In the genomic region with DNA sequence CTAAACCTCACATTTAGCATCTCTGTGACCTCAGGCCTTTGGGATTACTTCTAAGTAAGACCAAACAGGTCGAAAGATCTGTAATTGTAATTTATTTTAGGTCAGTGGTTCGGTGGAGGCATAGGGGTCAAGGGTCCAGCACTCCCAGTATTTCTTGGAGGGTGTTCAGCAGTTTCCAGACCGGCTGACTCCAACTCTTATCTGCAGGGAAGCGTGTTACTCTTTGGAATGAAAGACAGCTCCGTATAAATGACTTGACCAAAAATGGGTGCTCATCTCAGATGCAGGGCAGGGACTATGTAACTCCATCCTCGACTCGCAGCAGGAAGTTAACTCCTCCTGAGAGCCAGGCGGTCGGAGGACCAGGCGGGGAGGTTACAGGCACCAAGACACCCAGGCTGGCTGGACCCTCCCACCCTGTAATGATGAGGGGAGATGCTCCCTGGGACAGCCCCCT, we compare ENCODE assay signal across 8 cellular contexts. TPM values are rescaled to one million over a fixed set of nuclear protein-coding genes. Genes with fewer than 3 reads are reported as not detected.
A peak's percentile ranks its signal among the peaks of the same experiment; 100 is the strongest.
DNase-seq lines count a peak whose midpoint lies in the region; ATAC-seq lines count a peak whose summit lies in the region.

No MANE protein-coding gene starts in this region.

- H3K4me3 ChIP-seq in iPS-18a (ENCODE audit: low read length) = peak overlapping the region; percentile 95

- H3K9me3 ChIP-seq in iPS-18a (ENCODE audit: control insufficient read depth, low read depth, low read length) = no peaks in the 10 kb centered on the region

- POLR2A ChIA-PET in activated CD4-positive, alpha-beta memory T cell treated with anti-CD3 and anti-CD28 coated beads for 36 hours (lab: Charles Lee) = no interaction called here

- H3K4me1 Mint-ChIP-seq in activated CD4-positive, alpha-beta memory T cell treated with anti-CD3 and anti-CD28 coated beads for 36 hours (ENCODE audit: low read depth) = peaks cover 24% of the 10 kb centered on the region
- H3K4me1 Mint-ChIP-seq in stimulated activated naive CD8-positive, alpha-beta T cell treated with anti-CD3 and anti-CD28 coated beads, Interleukin-15, amount 100 ng/mL, for 72 hours = peaks cover 32% of the 10 kb centered on the region

- peak overlapping the region; percentile 19 for H3K9ac ChIP-seq in iPS-18a (ENCODE audit: low read length)

- no peak for ATAC-seq in stimulated activated naive CD8-positive, alpha-beta T cell treated with anti-CD3 and anti-CD28 coated beads, Interleukin-15, amount 100 ng/mL, for 72 hours
- ATAC-seq in HG03571 (IDR thresholded peaks at IDR 0.05; ENCODE audit: unreplicated experiment) = no peak

- no peaks in the 10 kb centered on the region for H3K9me3 Mint-ChIP-seq in activated CD4-positive, alpha-beta memory T cell treated with anti-CD3 and anti-CD28 coated beads for 36 hours
- H3K9me3 Mint-ChIP-seq in stimulated activated naive CD8-positive, alpha-beta T cell treated with anti-CD3 and anti-CD28 coated beads, Interleukin-15, amount 100 ng/mL, for 72 hours = no peaks in the 10 kb centered on the region

- peak overlapping the region; percentile 74 for H3K27ac Mint-ChIP-seq in activated CD4-positive, alpha-beta memory T cell treated with anti-CD3 and anti-CD28 coated beads for 36 hours
- H3K27ac Mint-ChIP-seq in stimulated activated naive CD8-positive, alpha-beta T cell treated with anti-CD3 and anti-CD28 coated beads, Interleukin-15, amount 100 ng/mL, for 72 hours = peak overlapping the region; percentile 12 to 80

- CTCF ChIA-PET in activated CD4-positive, alpha-beta memory T cell treated with anti-CD3 and anti-CD28 coated beads for 36 hours (lab: Charles Lee) = interaction anchor here (0.6 to 3.1 kb wide), 5 partner anchors 8 to 1109 kb away, joined by 3 to 32 read pairs (median 3); no protein-coding TSS in a partner anchor

- peaks cover 19% of the 10 kb centered on the region for H3K4me1 ChIP-seq in iPS-18a (ENCODE audit: control insufficient read depth, low read depth, low read length)

- peak overlapping the region; percentile 86 for H3K4me3 Mint-ChIP-seq in activated CD4-positive, alpha-beta memory T cell treated with anti-CD3 and anti-CD28 coated beads for 36 hours
- peak overlapping the region; percentile 94 to 97 for H3K4me3 Mint-ChIP-seq in stimulated activated naive CD8-positive, alpha-beta T cell treated with anti-CD3 and anti-CD28 coated beads, Interleukin-15, amount 100 ng/mL, for 72 hours

- H3K36me3 Mint-ChIP-seq in activated CD4-positive, alpha-beta memory T cell treated with anti-CD3 and anti-CD28 coated beads for 36 hours = no peaks in the 10 kb centered on the region

- H3K27ac ChIP-seq in iPS-18a (ENCODE audit: low read length) = no peak overlapping the region

- no peaks in the 10 kb centered on the region for H3K36me3 ChIP-seq in iPS-18a (ENCODE audit: control insufficient read depth, low read depth, low read length)

- peak; percentile 40 for DNase-seq in NOMO-1 treated with DMSO at 0.1 percent for 48 hours (lab: John Stamatoyannopoulos, UW; ENCODE audit: unreplicated experiment)
- DNase-seq in NOMO-1 treated with dmso at 0.1 percent for 144 hours (lab: John Stamatoyannopoulos, UW; ENCODE audit: unreplicated experiment) = no peak
- DNase-seq in activated CD4-positive, alpha-beta memory T cell treated with anti-CD3 and anti-CD28 coated beads for 36 hours = no peak
- DNase-seq in stimulated activated naive CD8-positive, alpha-beta T cell treated with anti-CD3 and anti-CD28 coated beads, Interleukin-15, amount 100 ng/mL, for 72 hours = no peak
- DNase-seq in stimulated activated CD4-positive, alpha-beta T cell treated with anti-CD3 and anti-CD28 coated beads, Interleukin-12 subunit alpha, Interleukin-12 subunit beta, amount 100 ng/mL, for 4 hours = no peak
- no peak for DNase-seq in posterior vena cava (ENCODE audit: low spot score)

- no peaks in the 10 kb centered on the region for H3K27me3 Mint-ChIP-seq in activated CD4-positive, alpha-beta memory T cell treated with anti-CD3 and anti-CD28 coated beads for 36 hours
- H3K27me3 Mint-ChIP-seq in stimulated activated naive CD8-positive, alpha-beta T cell treated with anti-CD3 and anti-CD28 coated beads, Interleukin-15, amount 100 ng/mL, for 72 hours = no peaks in the 10 kb centered on the region

- no peaks in the 10 kb centered on the region for H3K27me3 ChIP-seq in iPS-18a (ENCODE audit: control insufficient read depth, insufficient read depth, low read length)

- intact Hi-C loops in activated CD4-positive, alpha-beta memory T cell treated with anti-CD3 and anti-CD28 coated beads for 36 hours (cut with micrococcal nuclease) = loop anchor here (1.0 to 10.0 kb wide), 8 partner anchors 9 to 1120 kb away; a partner anchor contains a TSS
- intact Hi-C loops in posterior vena cava (cut with DNase I) = no loop called here

RNA-seq across cellular contexts. Expression of a gene that starts 0.6 kb away (rescaled TPM):
- total RNA-seq in activated CD4-positive, alpha-beta memory T cell treated with anti-CD3 and anti-CD28 coated beads for 36 hours = 10 to 100 TPM; 27.3 to 30.4 TPM
- 10 to 100 TPM; 38.6 to 53.4 TPM for total RNA-seq in posterior vena cava
